30 cellular contexts compared by ENCODE assay signal in genomic region chr1:158509471-158510161, GRCh38. TPM values are rescaled to one million over a fixed set of nuclear protein-coding genes. Genes with fewer than 3 reads are reported as not detected.
DNase-seq lines count a peak whose midpoint lies in the region; ATAC-seq and TF ChIP-seq lines count a peak whose summit lies in the region.
"Had no signal": no experiment of that assay in that cellular context is flagged by ENCODE, and none has a peak within 500 bp of the region (broad histone marks: within the 10 kb centered on the region; RNA-seq: fewer than 3 reads in every experiment).

No MANE protein-coding gene starts in this region.

- CTCF ChIA-PET in A673 (lab: Charles Lee): no interaction called here

- H3K27ac Mint-ChIP-seq in GM23338: no peak overlapping the region
- H3K27ac Mint-ChIP-seq: activated B cell treated with CpG ODN at 0.5 μM for 24 hours; activated CD4-positive, alpha-beta memory T cell treated with anti-CD3 and anti-CD28 coated beads for 36 hours; activated naive CD8-positive, alpha-beta T cell treated with anti-CD3 and anti-CD28 coated beads, Interleukin-2, amount 50 U/mL, for 24 hours; stimulated activated memory B cell treated with anti-CD40 and anti-IgM and Interleukin-4, amounts not matched to agents 10 μg/mL and 1 μg/mL and 100 μg/mL, for 72 hours had no signal

- H3K36me3 ChIP-seq in A673 (ENCODE audit: insufficient read depth, low read length, poor library complexity, severe bottlenecking) (no peaks in the 10 kb centered on the region), GM23338 (ENCODE audit: insufficient read depth) (no peaks in the 10 kb centered on the region), adrenal gland (replicated peaks in 1 of 2) (no peaks in the 10 kb centered on the region), hepatocyte (replicated peaks; ENCODE audit: insufficient read depth, low read depth) (no peaks in the 10 kb centered on the region)
- H3K36me3 ChIP-seq: breast epithelium, heart right ventricle, prostate gland had no signal

- ATAC-seq in GM23338 (no peak), HG03520 (IDR thresholded peaks at IDR 0.05; ENCODE audit: unreplicated experiment) (no peak), HG02981 (IDR thresholded peaks at IDR 0.05; ENCODE audit: unreplicated experiment) (no peak)
- ATAC-seq: activated naive CD8-positive, alpha-beta T cell treated with anti-CD3 and anti-CD28 coated beads, Interleukin-2, amount 50 U/mL, for 24 hours; HCT116; mucosa of descending colon; stimulated activated memory B cell treated with anti-CD40 and anti-IgM and Interleukin-4, amounts not matched to agents 10 μg/mL and 1 μg/mL and 100 μg/mL, for 72 hours had no signal

- H3K9me3 ChIP-seq in A673 (ENCODE audit: low read depth, low read length, poor library complexity, severe bottlenecking) (no peaks in the 10 kb centered on the region), adrenal gland (replicated peaks in 1 of 3) (no peaks in the 10 kb centered on the region), hepatocyte (ENCODE audit: low read depth) (no peaks in the 10 kb centered on the region)
- H3K9me3 ChIP-seq: mucosa of descending colon, prostate gland had no signal

- H3K27ac ChIP-seq in A673 (ENCODE audit: low read depth, low read length, poor library complexity, severe bottlenecking): no peak overlapping the region
- no peak overlapping the region for H3K27ac ChIP-seq in GM23338 (ENCODE audit: low read depth)
- H3K27ac ChIP-seq in adrenal gland: no peak overlapping the region
- H3K27ac ChIP-seq in hepatocyte: no peak overlapping the region
- H3K27ac ChIP-seq: breast epithelium, prostate gland, RWPE1, skin epidermis had no signal

- H3K9me2 ChIP-seq in GM23338 (ENCODE audit: insufficient read depth) (no peaks in the 10 kb centered on the region), hepatocyte (replicated peaks; ENCODE audit: insufficient read depth) (no peaks in the 10 kb centered on the region)

- no peaks in the 10 kb centered on the region for H3K9me3 Mint-ChIP-seq in GM23338
- H3K9me3 Mint-ChIP-seq: activated CD4-positive, alpha-beta memory T cell treated with anti-CD3 and anti-CD28 coated beads for 36 hours; activated naive CD8-positive, alpha-beta T cell treated with anti-CD3 and anti-CD28 coated beads, Interleukin-2, amount 50 U/mL, for 24 hours had no signal

- TF ChIP-seq CTCF in A673 (conservative IDR thresholded peaks at IDR 0.05; ENCODE audit: low read depth, low read length) (no peak), GM23338 (conservative IDR thresholded peaks at IDR 0.05; ENCODE audit: low read depth in 2 of 2) (no peak), adrenal gland (IDR thresholded peaks at IDR 0.05) (no peak), hepatocyte (IDR thresholded peaks at IDR 0.05; ENCODE audit: poor library complexity) (no peak)

- intact Hi-C loops in A673 (cut with micrococcal nuclease; ENCODE audit: unreplicated experiment) (no loop called here), adrenal gland (cut with DNase I) (loop anchor here in 1 of 2 donors (10.0 kb wide), 1 partner anchor 485 kb away; no protein-coding TSS in a partner anchor)

- peak overlapping the region; percentile 53; the same call in 1 of the 2 replicates for H2AFZ ChIP-seq in GM23338
- H2AFZ ChIP-seq in hepatocyte: no peak overlapping the region

- no peak overlapping the region for H3K4me3 ChIP-seq in A673 (ENCODE audit: low read depth, low read length, poor library complexity, severe bottlenecking)
- no peak overlapping the region for H3K4me3 ChIP-seq in GM23338
- no peak overlapping the region for H3K4me3 ChIP-seq in adrenal gland
- H3K4me3 ChIP-seq in hepatocyte: no peak overlapping the region
- H3K4me3 ChIP-seq: breast epithelium, heart right ventricle, mucosa of descending colon, prostate gland, skin epidermis had no signal

- TF ChIP-seq POLR2A in adrenal gland (IDR thresholded peaks at IDR 0.05): no peak

- H3K27me3 ChIP-seq in A673 (replicated peaks; ENCODE audit: insufficient read depth, low read depth, low read length, poor library complexity): peaks cover 18% of the 10 kb centered on the region
- no peaks in the 10 kb centered on the region for H3K27me3 ChIP-seq in GM23338 (ENCODE audit: insufficient read depth)
- no peaks in the 10 kb centered on the region for H3K27me3 ChIP-seq in adrenal gland
- no peaks in the 10 kb centered on the region for H3K27me3 ChIP-seq in hepatocyte
- H3K27me3 ChIP-seq: breast epithelium had no signal

- POLR2A ChIA-PET in A673 (lab: Charles Lee; ENCODE audit: low non-redundant PET): no interaction called here

- DNase-seq in A673 (ENCODE audit: low spot score) (peak; percentile 14), GM23338 (ENCODE audit: low spot score) (no peak), adrenal gland (peak in 5 of 7 donors; percentile 35 to 58 (median 44)), hepatocyte (ENCODE audit: low spot score) (peak; percentile 46), HuH-7 (ENCODE audit: low spot score) (no peak)
- no peak for DNase-seq in activated CD4-positive, alpha-beta T cell treated with anti-CD3 and anti-CD28 coated beads, Interleukin-2, amount 50 U/mL, for 48 hours
- DNase-seq: activated B cell treated with CpG ODN at 0.5 μM for 24 hours; activated CD4-positive, alpha-beta memory T cell treated with anti-CD3 and anti-CD28 coated beads for 36 hours; activated effector memory CD4-positive, alpha-beta T cell treated with anti-CD3 and anti-CD28 coated beads, Interleukin-2, amount 50 U/mL, for 16 hours; activated naive CD8-positive, alpha-beta T cell treated with anti-CD3 and anti-CD28 coated beads, Interleukin-2, amount 50 U/mL, for 24 hours; DMS 273 treated with DMSO at 0.1 percent for 48 hours; GF-D8; mucosa of descending colon; NCI-H2081; stimulated activated CD4-positive, alpha-beta T cell treated with anti-CD3 and anti-CD28 coated beads, Interleukin-2, amount 100 ng/mL, for 24 hours; T-helper 9 cell had no signal

- H3K4me1 Mint-ChIP-seq in GM23338: peaks cover 6% of the 10 kb centered on the region; the same call in 2 of the 3 replicates
- H3K4me1 Mint-ChIP-seq: activated B cell treated with CpG ODN at 0.5 μM for 24 hours; activated naive CD8-positive, alpha-beta T cell treated with anti-CD3 and anti-CD28 coated beads, Interleukin-2, amount 50 U/mL, for 24 hours; stimulated activated memory B cell treated with anti-CD40 and anti-IgM and Interleukin-4, amounts not matched to agents 10 μg/mL and 1 μg/mL and 100 μg/mL, for 72 hours had no signal

- H3K4me3 Mint-ChIP-seq in GM23338: no peak overlapping the region
- H3K4me3 Mint-ChIP-seq: activated B cell treated with CpG ODN at 0.5 μM for 24 hours; activated CD4-positive, alpha-beta memory T cell treated with anti-CD3 and anti-CD28 coated beads for 36 hours; activated naive CD8-positive, alpha-beta T cell treated with anti-CD3 and anti-CD28 coated beads, Interleukin-2, amount 50 U/mL, for 24 hours; stimulated activated memory B cell treated with anti-CD40 and anti-IgM and Interleukin-4, amounts not matched to agents 10 μg/mL and 1 μg/mL and 100 μg/mL, for 72 hours had no signal

- H3K79me2 ChIP-seq in GM23338 (replicated peaks; ENCODE audit: insufficient read depth) (no peaks in the 10 kb centered on the region), hepatocyte (no peaks in the 10 kb centered on the region)

- no peaks in the 10 kb centered on the region for H3K36me3 Mint-ChIP-seq in GM23338 (ENCODE audit: low read depth)
- H3K36me3 Mint-ChIP-seq: activated CD4-positive, alpha-beta memory T cell treated with anti-CD3 and anti-CD28 coated beads for 36 hours had no signal

- H3K27me3 Mint-ChIP-seq in GM23338 (ENCODE audit: insufficient read depth, low read depth, poor library complexity): no peaks in the 10 kb centered on the region

- H4K20me1 ChIP-seq in GM23338 (replicated peaks; ENCODE audit: insufficient read depth) (no peaks in the 10 kb centered on the region), hepatocyte (ENCODE audit: insufficient read depth, poor library complexity, severe bottlenecking) (no peaks in the 10 kb centered on the region)

- BruUV-seq in A673 (replicated peaks; lab: Mats Ljungman, UMichigan): no TSS peak

- H3F3A ChIP-seq in GM23338 (replicated peaks; ENCODE audit: low read depth): no peaks in the 10 kb centered on the region

- H3K4me1 ChIP-seq in A673 (ENCODE audit: insufficient read depth, low read length, poor library complexity, severe bottlenecking): no peaks in the 10 kb centered on the region
- H3K4me1 ChIP-seq in GM23338 (ENCODE audit: insufficient read depth): no peaks in the 10 kb centered on the region
- H3K4me1 ChIP-seq in adrenal gland (replicated peaks in 1 of 2): no peaks in the 10 kb centered on the region
- no peaks in the 10 kb centered on the region for H3K4me1 ChIP-seq in hepatocyte (ENCODE audit: insufficient read depth)
- H3K4me1 ChIP-seq: breast epithelium, prostate gland had no signal

- 17 to 25% (median 22%) methylated on average over 4 of the region's 4 CpGs for WGBS in adrenal gland, 4 donors
- WGBS in hepatocyte (ENCODE audit: low lambda C conversion rate, missing lambda C conversion rate): 38% methylated on average over 4 of the region's 4 CpGs

- H3K4me2 ChIP-seq in GM23338 (no peak overlapping the region), hepatocyte (peak overlapping the region; percentile 5)

TF ChIP-seq in GM23338, 12 proteins besides CTCF, POLR2A, EP300 and RAD21 (continues in another document):
- no peak for TF ChIP-seq NANOG (IDR thresholded peaks at IDR 0.05; ENCODE audit: borderline replicate concordance)

RNA-seq across cellular contexts. Expression of gene OR10R2, which starts 37.6 kb away (rescaled TPM):
- total RNA-seq in A673 (2021) (not detected in 2 replicates), adrenal gland (not detected), hepatocyte (not detected in 2 replicates)
- total RNA-seq in GM23338 (2014; rRNA removed; shearing (Covaris generic)): not detected in 2 replicates
- polyA plus RNA-seq in GM23338 (2016; fragmentation: Nextera tagmentation; extraction: Ambion mirVana) (not detected in 2 replicates), adrenal gland (not detected), hepatocyte (not detected in 2 replicates)
- total RNA-seq: activated B cell treated with CpG ODN at 0.5 μM for 24 hours; activated CD4-positive, alpha-beta memory T cell treated with anti-CD3 and anti-CD28 coated beads for 36 hours; breast epithelium; dermis microvascular lymphatic vessel endothelial cell; endothelial cell of umbilical vein; heart right ventricle; liver; mucosa of descending colon; NCI-H460; prostate gland had no signal
- polyA plus RNA-seq: endothelial cell of umbilical vein, heart right ventricle, liver had no signal

RNA-seq across cellular contexts. Expression of gene OR6Y1, which starts 44.6 kb away (rescaled TPM):
- not detected in 2 replicates for total RNA-seq in A673 (2021)
- total RNA-seq in GM23338 (2014; rRNA removed; shearing (Covaris generic)): not detected in 2 replicates
- not detected in 2 replicates for polyA plus RNA-seq in GM23338 (2016; fragmentation: Nextera tagmentation; extraction: Ambion mirVana)
- total RNA-seq in adrenal gland: not detected
- polyA plus RNA-seq in adrenal gland: not detected
- not detected in 2 replicates for total RNA-seq in hepatocyte
- not detected in 2 replicates for polyA plus RNA-seq in hepatocyte
- total RNA-seq: activated B cell treated with CpG ODN at 0.5 μM for 24 hours; activated CD4-positive, alpha-beta memory T cell treated with anti-CD3 and anti-CD28 coated beads for 36 hours; breast epithelium; dermis microvascular lymphatic vessel endothelial cell; endothelial cell of umbilical vein; heart right ventricle; liver; mucosa of descending colon; NCI-H460; prostate gland had no signal
- polyA plus RNA-seq: endothelial cell of umbilical vein, heart right ventricle, liver, thymus had no signal

RNA-seq across cellular contexts. Expression of gene OR10K1, which starts 48.0 kb away (rescaled TPM):
- total RNA-seq in A673 (2021): not detected in 2 replicates
- total RNA-seq in GM23338 (2014; rRNA removed; shearing (Covaris generic)): not detected in 2 replicates
- polyA plus RNA-seq in GM23338 (2016; fragmentation: Nextera tagmentation; extraction: Ambion mirVana): not detected in 2 replicates
- total RNA-seq in adrenal gland: not detected
- polyA plus RNA-seq in adrenal gland: not detected
- not detected in 2 replicates for total RNA-seq in hepatocyte
- not detected in 2 replicates for polyA plus RNA-seq in hepatocyte
- total RNA-seq: activated B cell treated with CpG ODN at 0.5 μM for 24 hours; activated CD4-positive, alpha-beta memory T cell treated with anti-CD3 and anti-CD28 coated beads for 36 hours; breast epithelium; dermis microvascular lymphatic vessel endothelial cell; endothelial cell of umbilical vein; heart right ventricle; liver; mucosa of descending colon; NCI-H460; prostate gland had no signal
- polyA plus RNA-seq: endothelial cell of umbilical vein, heart right ventricle, liver had no signal

Comparison
In these comparisons a context has a peak if more than half of its experiments do, and no peak if none do; other contexts are left out.
1. DNase-seq: peak in A673 (single experiment), adrenal gland (5 of 7) and hepatocyte (single experiment); none in GM23338 (single experiment), activated CD4-positive, alpha-beta T cell treated with anti-CD3 and anti-CD28 coated beads, Interleukin-2, amount 50 U/mL, for 48 hours (0 of 2) and HuH-7 (single experiment).